ENCODE assay signal across 22 cellular contexts in the genomic region with DNA sequence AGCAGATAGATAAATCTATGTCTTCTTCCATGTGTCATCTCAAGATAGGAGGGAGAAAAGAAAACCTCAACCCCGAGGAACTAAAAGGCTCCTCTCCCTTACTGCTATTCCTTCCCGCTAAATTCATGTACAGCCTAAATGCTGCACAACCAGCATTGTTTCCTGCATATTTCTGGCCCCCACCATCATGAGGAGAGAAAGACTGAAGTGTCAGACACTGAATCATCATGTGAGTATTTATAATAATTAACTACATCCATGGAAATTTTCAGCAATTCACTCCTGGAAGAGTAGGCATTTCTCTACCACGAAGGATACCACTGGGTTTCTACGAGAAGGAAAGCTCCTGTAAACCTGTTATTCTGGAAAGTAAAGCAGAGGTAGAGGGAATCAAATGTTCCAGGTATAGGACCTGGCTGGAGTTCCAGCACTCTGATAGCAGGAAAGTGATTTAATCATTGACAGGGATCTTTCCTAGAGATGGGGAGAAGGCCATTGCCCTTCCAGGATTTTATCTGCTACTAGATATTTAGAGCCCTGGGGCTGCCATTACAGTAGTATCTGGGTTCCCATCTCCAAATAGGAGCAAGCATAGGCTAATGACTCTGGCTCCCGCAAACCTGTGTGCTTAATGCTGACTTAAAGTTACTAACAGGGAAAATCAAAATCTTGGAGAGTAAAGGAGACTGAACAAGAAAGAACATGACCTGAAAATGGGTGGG.
DNase-seq lines count a peak whose midpoint lies in the region; ATAC-seq, FAIRE-seq and TF ChIP-seq lines count a peak whose summit lies in the region.
"Had no signal": no experiment of that assay in that cellular context is flagged by ENCODE, and none has a peak within 500 bp of the region (broad histone marks: within the 10 kb centered on the region; RNA-seq: fewer than 3 reads in every experiment).

No MANE protein-coding gene starts in this region.

- H3K27ac Mint-ChIP-seq in memory B cell = peak overlapping the region; percentile 70
- H3K27ac Mint-ChIP-seq: activated B cell treated with CpG ODN at 0.5 μM for 24 hours; activated CD8-positive, alpha-beta T cell treated with anti-CD3 and anti-CD28 coated beads for 36 hours; activated naive CD8-positive, alpha-beta T cell; CD4-positive, CD25-positive, alpha-beta regulatory T cell; stimulated activated naive CD8-positive, alpha-beta T cell treated with anti-CD3 and anti-CD28 coated beads, Interleukin-15, Interleukin-2, amounts not matched to agents 100 ng/mL and 50 ng/mL, for 24 hours; T-helper 17 cell had no signal

- ATAC-seq in memory B cell (ENCODE audit: low read depth) (no peak), HG02840 (IDR thresholded peaks at IDR 0.05; ENCODE audit: low FRiP score, unreplicated experiment) (no peak)
- ATAC-seq: activated CD8-positive, alpha-beta T cell treated with anti-CD3 and anti-CD28 coated beads for 36 hours; HCT116; T-helper 17 cell; upper lobe of right lung had no signal

- H3K9me3 Mint-ChIP-seq in memory B cell = no peaks in the 10 kb centered on the region
- H3K9me3 Mint-ChIP-seq: activated B cell treated with CpG ODN at 0.5 μM for 24 hours; activated CD8-positive, alpha-beta T cell treated with anti-CD3 and anti-CD28 coated beads for 36 hours; stimulated activated naive CD8-positive, alpha-beta T cell treated with anti-CD3 and anti-CD28 coated beads, Interleukin-15, Interleukin-2, amounts not matched to agents 100 ng/mL and 50 ng/mL, for 24 hours had no signal

- H3K4me3 Mint-ChIP-seq in memory B cell = no peak overlapping the region
- H3K4me3 Mint-ChIP-seq: activated B cell treated with CpG ODN at 0.5 μM for 24 hours; activated CD8-positive, alpha-beta T cell treated with anti-CD3 and anti-CD28 coated beads for 36 hours; activated naive CD8-positive, alpha-beta T cell; CD4-positive, CD25-positive, alpha-beta regulatory T cell; stimulated activated naive CD8-positive, alpha-beta T cell treated with anti-CD3 and anti-CD28 coated beads, Interleukin-15, Interleukin-2, amounts not matched to agents 100 ng/mL and 50 ng/mL, for 24 hours; T-helper 17 cell had no signal

- no peaks in the 10 kb centered on the region for H3K27me3 Mint-ChIP-seq in memory B cell
- H3K27me3 Mint-ChIP-seq: activated B cell treated with CpG ODN at 0.5 μM for 24 hours; activated CD8-positive, alpha-beta T cell treated with anti-CD3 and anti-CD28 coated beads for 36 hours; activated naive CD8-positive, alpha-beta T cell; CD4-positive, CD25-positive, alpha-beta regulatory T cell; stimulated activated naive CD8-positive, alpha-beta T cell treated with anti-CD3 and anti-CD28 coated beads, Interleukin-15, Interleukin-2, amounts not matched to agents 100 ng/mL and 50 ng/mL, for 24 hours; T-helper 17 cell had no signal

- TF ChIP-seq CTCF in AG10803 (conservative IDR thresholded peaks at IDR 0.05; ENCODE audit: low read length) (no peak), lower leg skin (IDR thresholded peaks at IDR 0.05) (no peak)

- H3K4me3 ChIP-seq in AG10803 (ENCODE audit: low read length) (no peak overlapping the region), lower leg skin (ENCODE audit: low read depth, poor library complexity, severe bottlenecking) (no peak overlapping the region)
- H3K4me3 ChIP-seq: esophagus muscularis mucosa, upper lobe of right lung had no signal

- intact Hi-C loops in lower leg skin (cut with DNase I; ENCODE audit: low total_unique reads) = no loop called here

- peaks cover 45% of the 10 kb centered on the region for H3K36me3 Mint-ChIP-seq in memory B cell
- H3K36me3 Mint-ChIP-seq: activated naive CD8-positive, alpha-beta T cell; CD4-positive, CD25-positive, alpha-beta regulatory T cell had no signal

- TF ChIP-seq POLR2A in H54 (IDR thresholded peaks at IDR 0.05; ENCODE audit: low read depth, low read length) (no peak), lower leg skin (IDR thresholded peaks at IDR 0.05) (no peak)

- peaks cover 13% of the 10 kb centered on the region for H3K4me1 Mint-ChIP-seq in memory B cell
- H3K4me1 Mint-ChIP-seq: CD4-positive, CD25-positive, alpha-beta regulatory T cell; T-helper 17 cell had no signal

- no peak for FAIRE-seq in H54 (lab: Jason Lieb, UNC)

- 51 to 55% methylated on average over 5 of the region's 5 CpGs for WGBS in lower leg skin, 2 donors

- DNase-seq in AG10803 (ENCODE audit: low read depth) = peak; percentile 68
- DNase-seq in HT-29 (ENCODE audit: low spot score) = peak; percentile 10
- DNase-seq in dermis blood vessel endothelial cell = peak; percentile 34
- DNase-seq in memory B cell (ENCODE audit: low spot score in 2 of 2) = no peak
- no peak for DNase-seq in NCI-H2081 treated with DMSO at 0.1 percent for 48 hours (lab: John Stamatoyannopoulos, UW)
- no peak for DNase-seq in H54 (ENCODE audit: insufficient read length, low spot score)
- DNase-seq in lower leg skin (ENCODE audit: low spot score in 2 of 2) = no peak
- DNase-seq: activated B cell treated with CpG ODN at 0.5 μM for 24 hours; activated CD8-positive, alpha-beta T cell treated with anti-CD3 and anti-CD28 coated beads for 36 hours; activated T-cell treated with anti-CD3 and anti-CD28 coated beads, Interleukin-2, amount 50 U/mL, for 48 hours; CD4-positive, CD25-positive, alpha-beta regulatory T cell; glutamatergic neuron; Kasumi-1; NCI-H2171; OCI-M1; T-helper 17 cell; upper lobe of right lung had no signal

Comparison
In these comparisons a context has a peak if more than half of its experiments do, and no peak if none do; other contexts are left out.
1. DNase-seq: peak in AG10803 (single experiment), HT-29 (single experiment) and dermis blood vessel endothelial cell (single experiment); none in memory B cell (0 of 2), NCI-H2081 treated with DMSO at 0.1 percent for 48 hours (single experiment), H54 (single experiment) and lower leg skin (0 of 2).